ENCODE assay signal across 1 cellular context in genomic region chr6:156028310-156029131, GRCh38.
TF ChIP-seq lines count a peak whose summit lies in the region.

No MANE protein-coding gene starts in this region.

TF ChIP-seq in IMR-90, 13 proteins besides CTCF, POLR2A, EP300 and RAD21 (continued from another document):
- no peak for TF ChIP-seq USF2 (IDR thresholded peaks at IDR 0.05; ENCODE audit: low read depth, low read length)
- no peak for TF ChIP-seq CHD1 (IDR thresholded peaks at IDR 0.05; ENCODE audit: low read depth, low read length)
- no peak for TF ChIP-seq RCOR1 (IDR thresholded peaks at IDR 0.05; ENCODE audit: insufficient replicate concordance, low read length)
- no peak for TF ChIP-seq CEBPB (IDR thresholded peaks at IDR 0.05; ENCODE audit: low read depth, low read length)
